22 cellular contexts compared by ENCODE assay signal in genomic region chr3:52690560-52690959, GRCh38. TPM values are rescaled to one million over a fixed set of nuclear protein-coding genes. Genes with fewer than 3 reads are reported as not detected.
A peak's percentile ranks its signal among the peaks of the same experiment; 100 is the strongest.
DNase-seq lines count a peak whose midpoint lies in the region; ATAC-seq, FAIRE-seq and TF ChIP-seq lines count a peak whose summit lies in the region.
"Had no signal": no experiment of that assay in that cellular context is flagged by ENCODE, and none has a peak within 500 bp of the region (broad histone marks: within the 10 kb centered on the region; RNA-seq: fewer than 3 reads in every experiment).

No MANE protein-coding gene starts in this region.

- no peak overlapping the region for H3K27ac ChIP-seq in A549
- H3K27ac ChIP-seq in CD4-positive, alpha-beta memory T cell (ENCODE audit: low read depth, low read length), result no peak overlapping the region
- peak overlapping the region; percentile 18 for H3K27ac ChIP-seq in naive thymus-derived CD4-positive, alpha-beta T cell (ENCODE audit: low read depth, low read length)
- no peak overlapping the region for H3K27ac ChIP-seq in foreskin keratinocyte
- H3K27ac ChIP-seq: dorsolateral prefrontal cortex, SJSA1, tibial artery had no signal

- H3K36me3 Mint-ChIP-seq in CD4-positive, alpha-beta memory T cell, result peaks cover 50 to 90% of the 10 kb centered on the region in 2 donors
- peaks cover 79% of the 10 kb centered on the region for H3K36me3 Mint-ChIP-seq in activated T-helper 1 cell treated with anti-CD3 and anti-CD28 coated beads, Interleukin-12 subunit alpha, Interleukin-12 subunit beta, Interleukin-2, Interleukin-4 antibody, amounts not matched to agents 30 ng/mL and 10 ng/mL and 1 ng/mL, durations not matched to agents 14 hours and 24 hours and 36 hours (ENCODE audit: low read depth)
- H3K36me3 Mint-ChIP-seq in naive thymus-derived CD4-positive, alpha-beta T cell, result peaks cover 3 to 59% (median 39%) of the 10 kb centered on the region in 5 donors

- peak overlapping the region in 5 of 7 donors; percentile 2 to 95 (median 48) for H3K27ac Mint-ChIP-seq in CD4-positive, alpha-beta memory T cell
- H3K27ac Mint-ChIP-seq in activated T-helper 1 cell treated with anti-CD3 and anti-CD28 coated beads, Interleukin-12 subunit alpha, Interleukin-12 subunit beta, Interleukin-2, Interleukin-4 antibody, amounts not matched to agents 30 ng/mL and 10 ng/mL and 1 ng/mL, durations not matched to agents 14 hours and 24 hours and 36 hours, result peak overlapping the region; percentile 36
- H3K27ac Mint-ChIP-seq in naive thymus-derived CD4-positive, alpha-beta T cell, result peak overlapping the region in 4 of 9 donors; percentile 39 to 49 (median 46)

- peaks cover 76% of the 10 kb centered on the region for H3K36me3 ChIP-seq in CD4-positive, alpha-beta memory T cell (ENCODE audit: insufficient read depth, low read length)
- H3K36me3 ChIP-seq in naive thymus-derived CD4-positive, alpha-beta T cell (ENCODE audit: control insufficient read depth in 2 of 3, insufficient read depth in 3 of 3, low read length in 3 of 3), result peaks cover 49 to 85% (median 55%) of the 10 kb centered on the region in 3 experiments

- H3K9me3 ChIP-seq in A549, result no peaks in the 10 kb centered on the region
- no peaks in the 10 kb centered on the region for H3K9me3 ChIP-seq in CD4-positive, alpha-beta memory T cell (ENCODE audit: control insufficient read depth in 1 of 2, low read length in 2 of 2)
- no peaks in the 10 kb centered on the region for H3K9me3 ChIP-seq in naive thymus-derived CD4-positive, alpha-beta T cell (ENCODE audit: control insufficient read depth in 2 of 3, low read length in 3 of 3)
- H3K9me3 ChIP-seq: SJSA1, tibial artery had no signal

- no peak overlapping the region for H3K4me3 ChIP-seq in A549
- no peak overlapping the region for H3K4me3 ChIP-seq in CD4-positive, alpha-beta memory T cell (ENCODE audit: low read length in 2 of 2)
- no peak overlapping the region for H3K4me3 ChIP-seq in naive thymus-derived CD4-positive, alpha-beta T cell (ENCODE audit: low read length)
- H3K4me3 ChIP-seq: dorsolateral prefrontal cortex, SJSA1, tibial artery had no signal

- intact Hi-C loops in CD4-positive, alpha-beta memory T cell (cut with micrococcal nuclease), result no loop called here
- intact Hi-C loops in activated T-helper 1 cell treated with anti-CD3 and anti-CD28 coated beads, Interleukin-12 subunit alpha, Interleukin-12 subunit beta, Interleukin-2, Interleukin-4 antibody, amounts not matched to agents 30 ng/mL and 10 ng/mL and 1 ng/mL, durations not matched to agents 14 hours and 24 hours and 36 hours (cut with micrococcal nuclease), result no loop called here
- intact Hi-C loops in naive thymus-derived CD4-positive, alpha-beta T cell (cut with micrococcal nuclease), result no loop called here

- DNase-seq in A549 (ENCODE audit: low read depth in 1 of 2, low spot score in 1 of 2) (no peak), middle frontal gyrus (ENCODE audit: extremely low spot score, low spot score) (no peak), foreskin keratinocyte (no peak)
- no peak for DNase-seq in CD4-positive, alpha-beta memory T cell
- DNase-seq in activated T-helper 1 cell treated with anti-CD3 and anti-CD28 coated beads, Interleukin-12 subunit alpha, Interleukin-12 subunit beta, Interleukin-2, Interleukin-4 antibody, amounts not matched to agents 30 ng/mL and 10 ng/mL and 1 ng/mL, durations not matched to agents 14 hours and 24 hours and 36 hours (ENCODE audit: low spot score), result no peak
- no peak for DNase-seq in naive thymus-derived CD4-positive, alpha-beta T cell
- no peak for DNase-seq in NK-92 treated with Interleukin-12 subunit alpha and Interleukin-12 subunit beta, amount 100 ng/mL, for 24 hours (lab: John Stamatoyannopoulos, UW)
- DNase-seq: amygdala; caudate nucleus; DMS79; dorsolateral prefrontal cortex; H7; MM.1S; NCI-H1417 treated with DMSO at 0.1 percent for 48 hours; NCI-H510A; posterior cingulate gyrus; stimulated activated CD4-positive, alpha-beta T cell treated with anti-CD3 and anti-CD28 coated beads, Interleukin-1b, Interleukin-23, amount 100 ng/mL, for 48 hours; T-helper 2 cell; tibial artery had no signal

- no peak for TF ChIP-seq POLR2A in A549 (IDR thresholded peaks at IDR 0.05; ENCODE audit: low read length)

- TF ChIP-seq CTCF in A549 (IDR thresholded peaks at IDR 0.05) (no peak), foreskin keratinocyte (conservative IDR thresholded peaks at IDR 0.05) (no peak)

- no peak for FAIRE-seq in A549 (lab: Jason Lieb, UNC)
- FAIRE-seq: RCC 7860 had no signal

- peaks cover 12 to 29% (median 23%) of the 10 kb centered on the region in 4 donors for H3K4me1 Mint-ChIP-seq in CD4-positive, alpha-beta memory T cell
- H3K4me1 Mint-ChIP-seq in activated T-helper 1 cell treated with anti-CD3 and anti-CD28 coated beads, Interleukin-12 subunit alpha, Interleukin-12 subunit beta, Interleukin-2, Interleukin-4 antibody, amounts not matched to agents 30 ng/mL and 10 ng/mL and 1 ng/mL, durations not matched to agents 14 hours and 24 hours and 36 hours (ENCODE audit: low read depth), result peaks cover 67% of the 10 kb centered on the region
- H3K4me1 Mint-ChIP-seq in naive thymus-derived CD4-positive, alpha-beta T cell, result peaks cover 10 to 42% (median 31%) of the 10 kb centered on the region in 7 donors

- H3K9me3 Mint-ChIP-seq in CD4-positive, alpha-beta memory T cell, result no peaks in the 10 kb centered on the region
- no peaks in the 10 kb centered on the region for H3K9me3 Mint-ChIP-seq in activated T-helper 1 cell treated with anti-CD3 and anti-CD28 coated beads, Interleukin-12 subunit alpha, Interleukin-12 subunit beta, Interleukin-2, Interleukin-4 antibody, amounts not matched to agents 30 ng/mL and 10 ng/mL and 1 ng/mL, durations not matched to agents 14 hours and 24 hours and 36 hours
- H3K9me3 Mint-ChIP-seq in naive thymus-derived CD4-positive, alpha-beta T cell, result peaks cover 0 to 2% (median 0%) of the 10 kb centered on the region in 11 donors

- no peak overlapping the region for H3K4me3 Mint-ChIP-seq in CD4-positive, alpha-beta memory T cell
- H3K4me3 Mint-ChIP-seq in activated T-helper 1 cell treated with anti-CD3 and anti-CD28 coated beads, Interleukin-12 subunit alpha, Interleukin-12 subunit beta, Interleukin-2, Interleukin-4 antibody, amounts not matched to agents 30 ng/mL and 10 ng/mL and 1 ng/mL, durations not matched to agents 14 hours and 24 hours and 36 hours, result peak overlapping the region; percentile 45
- no peak overlapping the region for H3K4me3 Mint-ChIP-seq in naive thymus-derived CD4-positive, alpha-beta T cell

- POLR2A ChIA-PET in A549 (lab: Yijun Ruan, JAX), result interaction anchor here (1.4 kb wide), 1 partner anchor 15 kb away, joined by 6 read pairs; the partner anchor contains the start of genes GLT8D1 and SPCS1
- POLR2A ChIA-PET in CD4-positive, alpha-beta memory T cell (lab: Charles Lee; ENCODE audit: partially characterized antibody), result interaction anchor here (0.5 to 4.3 kb wide), 3 partner anchors 14 to 36 kb away, joined by 3 to 24 read pairs (median 4); partner anchors contain the start of genes GLT8D1 and SPCS1
- POLR2A ChIA-PET in naive thymus-derived CD4-positive, alpha-beta T cell (lab: Charles Lee), result interaction anchor here (0.6 to 1.3 kb wide), 2 partner anchors 15 to 303 kb away, joined by 3 to 6 read pairs; partner anchors contain the start of genes GLT8D1 and SPCS1

- no peaks in the 10 kb centered on the region for H3K27me3 Mint-ChIP-seq in CD4-positive, alpha-beta memory T cell
- H3K27me3 Mint-ChIP-seq in activated T-helper 1 cell treated with anti-CD3 and anti-CD28 coated beads, Interleukin-12 subunit alpha, Interleukin-12 subunit beta, Interleukin-2, Interleukin-4 antibody, amounts not matched to agents 30 ng/mL and 10 ng/mL and 1 ng/mL, durations not matched to agents 14 hours and 24 hours and 36 hours (ENCODE audit: insufficient read depth), result no peaks in the 10 kb centered on the region
- no peaks in the 10 kb centered on the region for H3K27me3 Mint-ChIP-seq in naive thymus-derived CD4-positive, alpha-beta T cell

- no peak for ATAC-seq in A549
- no peak for ATAC-seq in naive thymus-derived CD4-positive, alpha-beta T cell
- no peak for ATAC-seq in foreskin keratinocyte
- no peak for ATAC-seq in HG02884 (IDR thresholded peaks at IDR 0.05; ENCODE audit: unreplicated experiment)

- TF ChIP-seq RAD21 in A549 (conservative IDR thresholded peaks at IDR 0.05 in 1 of 2, IDR thresholded peaks at IDR 0.05 in 1 of 2), result no peak

- CTCF ChIA-PET in A549 (lab: Yijun Ruan, JAX), result interaction anchor here (0.6 to 1.6 kb wide), 2 partner anchors 91 to 244 kb away, joined by 3 to 4 read pairs; no protein-coding TSS in a partner anchor
- CTCF ChIA-PET in CD4-positive, alpha-beta memory T cell (lab: Charles Lee; ENCODE audit: partially characterized antibody), result no interaction called here
- CTCF ChIA-PET in naive thymus-derived CD4-positive, alpha-beta T cell (lab: Charles Lee), result interaction anchor here (0.7 kb wide), 1 partner anchor 244 kb away, joined by 3 read pairs; no protein-coding TSS in a partner anchor

- TF ChIP-seq EP300 in A549 (IDR thresholded peaks at IDR 0.05), result no peak

- H3K27me3 ChIP-seq in CD4-positive, alpha-beta memory T cell (ENCODE audit: insufficient read depth, low read length), result no peaks in the 10 kb centered on the region
- no peaks in the 10 kb centered on the region for H3K27me3 ChIP-seq in naive thymus-derived CD4-positive, alpha-beta T cell (ENCODE audit: control insufficient read depth in 2 of 2, insufficient read depth in 2 of 2, low read length in 2 of 2)
- H3K27me3 ChIP-seq in foreskin keratinocyte, result no peaks in the 10 kb centered on the region
- H3K27me3 ChIP-seq: dorsolateral prefrontal cortex, SJSA1, tibial artery had no signal

- H3K4me2 ChIP-seq in A549, result no peak overlapping the region

- 86% methylated on average over 2 of the region's 2 CpGs for WGBS in A549 (ENCODE audit: missing lambda C conversion rate)

- peaks cover 24% of the 10 kb centered on the region; the same call in 2 of the 3 replicates for H3K4me1 ChIP-seq in A549
- H3K4me1 ChIP-seq in CD4-positive, alpha-beta memory T cell (ENCODE audit: insufficient read depth, low read length), result peaks cover 18% of the 10 kb centered on the region
- H3K4me1 ChIP-seq in naive thymus-derived CD4-positive, alpha-beta T cell (ENCODE audit: control insufficient read depth in 2 of 2, insufficient read depth in 2 of 2, low read length in 2 of 2), result peaks cover 11 to 12% of the 10 kb centered on the region in 2 donors
- peaks cover 14% of the 10 kb centered on the region for H3K4me1 ChIP-seq in foreskin keratinocyte

RNA-seq across cellular contexts. Expression of gene GNL3, which starts 4.7 kb away (rescaled TPM):
- 125 and 139 TPM in 2 replicates for polyA plus RNA-seq in A549 (2011; rRNA removed)
- 33.6 and 35.7 TPM in 2 replicates for polyA plus RNA-seq in A549 (2012; cell fraction: cytosol; rRNA removed)
- polyA plus RNA-seq in A549 (2012; cell fraction: nucleus; rRNA removed), result 46.9 and 71.0 TPM in 2 replicates
- 123 to 146 TPM (median 125 TPM) in 3 replicates for polyA plus RNA-seq in A549 (2017; fragmentation: RNase III; extraction: RNeasy Plus Mini Kit Qiagen cat#74134 plus additional on column Dnase treatment)
- 40.1 and 41.9 TPM in 2 replicates for polyA minus RNA-seq in A549 (2011; rRNA and poly(A)+ RNA removed)
- total RNA-seq in CD4-positive, alpha-beta memory T cell, result 10 to 100 TPM; 80.3 to 88.4 TPM
- 10 to 100 TPM; 47.9 to 70.1 TPM for polyA plus RNA-seq in CD4-positive, alpha-beta memory T cell
- total RNA-seq in activated T-helper 1 cell treated with anti-CD3 and anti-CD28 coated beads, Interleukin-12 subunit alpha, Interleukin-12 subunit beta, Interleukin-2, Interleukin-4 antibody, amounts not matched to agents 30 ng/mL and 10 ng/mL and 1 ng/mL, durations not matched to agents 14 hours and 24 hours and 36 hours, result 241 and 245 TPM in 2 replicates
- 100 to 1,000 TPM in 2 of 5 experiments, 10 to 100 TPM in 3; 87.9 to 116 (median 97.2) TPM for total RNA-seq in naive thymus-derived CD4-positive, alpha-beta T cell
- polyA plus RNA-seq in naive thymus-derived CD4-positive, alpha-beta T cell, result 10 to 100 TPM; 60.0 to 84.2 TPM
- total RNA-seq in foreskin keratinocyte, result 113 and 126 TPM in 2 replicates
- 65.2 and 86.5 TPM in 2 replicates for polyA plus RNA-seq in foreskin keratinocyte

RNA-seq across cellular contexts. Expression of gene PBRM1, which starts 4.8 kb away (rescaled TPM):
- polyA plus RNA-seq in A549 (2011; rRNA removed), result 21.6 and 24.9 TPM in 2 replicates
- 7.4 and 7.8 TPM in 2 replicates for polyA plus RNA-seq in A549 (2012; cell fraction: cytosol; rRNA removed)
- polyA plus RNA-seq in A549 (2012; cell fraction: nucleus; rRNA removed), result 7.5 and 7.9 TPM in 2 replicates
- 15.0 to 16.7 TPM (median 15.4 TPM) in 3 replicates for polyA plus RNA-seq in A549 (2017; fragmentation: RNase III; extraction: RNeasy Plus Mini Kit Qiagen cat#74134 plus additional on column Dnase treatment)
- 31.5 and 33.2 TPM in 2 replicates for polyA minus RNA-seq in A549 (2011; rRNA and poly(A)+ RNA removed)
- total RNA-seq in CD4-positive, alpha-beta memory T cell, result 10 to 100 TPM; 74.2 to 78.5 TPM
- polyA plus RNA-seq in CD4-positive, alpha-beta memory T cell, result 10 to 100 TPM; 67.9 to 91.6 TPM
- total RNA-seq in activated T-helper 1 cell treated with anti-CD3 and anti-CD28 coated beads, Interleukin-12 subunit alpha, Interleukin-12 subunit beta, Interleukin-2, Interleukin-4 antibody, amounts not matched to agents 30 ng/mL and 10 ng/mL and 1 ng/mL, durations not matched to agents 14 hours and 24 hours and 36 hours, result 68.6 and 68.8 TPM in 2 replicates
- total RNA-seq in naive thymus-derived CD4-positive, alpha-beta T cell, result 10 to 100 TPM; 58.4 to 83.8 (median 74.2) TPM
- 100 to 1,000 TPM in 1 of 2 donors, 10 to 100 TPM in 1; 94.0 to 109 TPM for polyA plus RNA-seq in naive thymus-derived CD4-positive, alpha-beta T cell
- 39.2 and 45.6 TPM in 2 replicates for total RNA-seq in foreskin keratinocyte
- 4.3 and 5.7 TPM in 2 replicates for polyA plus RNA-seq in foreskin keratinocyte

RNA-seq across cellular contexts. Expression of gene GLT8D1, which starts 15.0 kb away (rescaled TPM):
- polyA plus RNA-seq in A549 (2011; rRNA removed), result 58.5 and 74.9 TPM in 2 replicates
- 29.3 and 33.3 TPM in 2 replicates for polyA plus RNA-seq in A549 (2012; cell fraction: cytosol; rRNA removed)
- 30.8 and 34.9 TPM in 2 replicates for polyA plus RNA-seq in A549 (2012; cell fraction: nucleus; rRNA removed)
- polyA plus RNA-seq in A549 (2017; fragmentation: RNase III; extraction: RNeasy Plus Mini Kit Qiagen cat#74134 plus additional on column Dnase treatment), result 37.3 to 40.2 TPM (median 37.8 TPM) in 3 replicates
- 24.2 and 28.1 TPM in 2 replicates for polyA minus RNA-seq in A549 (2011; rRNA and poly(A)+ RNA removed)
- total RNA-seq in CD4-positive, alpha-beta memory T cell, result 10 to 100 TPM; 49.7 to 49.9 TPM
- 10 to 100 TPM; 61.1 to 68.8 TPM for polyA plus RNA-seq in CD4-positive, alpha-beta memory T cell
- total RNA-seq in activated T-helper 1 cell treated with anti-CD3 and anti-CD28 coated beads, Interleukin-12 subunit alpha, Interleukin-12 subunit beta, Interleukin-2, Interleukin-4 antibody, amounts not matched to agents 30 ng/mL and 10 ng/mL and 1 ng/mL, durations not matched to agents 14 hours and 24 hours and 36 hours, result 33.9 and 40.6 TPM in 2 replicates
- 10 to 100 TPM; 18.9 to 47.7 (median 45.2) TPM for total RNA-seq in naive thymus-derived CD4-positive, alpha-beta T cell
- polyA plus RNA-seq in naive thymus-derived CD4-positive, alpha-beta T cell, result 10 to 100 TPM; 62.5 to 80.9 TPM
- 53.4 and 55.4 TPM in 2 replicates for total RNA-seq in foreskin keratinocyte
- 44.1 and 51.8 TPM in 2 replicates for polyA plus RNA-seq in foreskin keratinocyte

RNA-seq across cellular contexts. Expression of gene SPCS1, which starts 15.3 kb away (rescaled TPM):
- polyA plus RNA-seq in A549 (2011; rRNA removed), result 140 and 180 TPM in 2 replicates
- 101 TPM in 2 replicates for polyA plus RNA-seq in A549 (2012; cell fraction: cytosol; rRNA removed)
- polyA plus RNA-seq in A549 (2012; cell fraction: nucleus; rRNA removed), result 56.4 and 130 TPM in 2 replicates
- polyA plus RNA-seq in A549 (2017; fragmentation: RNase III; extraction: RNeasy Plus Mini Kit Qiagen cat#74134 plus additional on column Dnase treatment), result 181 to 184 TPM (median 183 TPM) in 3 replicates
- polyA minus RNA-seq in A549 (2011; rRNA and poly(A)+ RNA removed), result 49.6 and 55.9 TPM in 2 replicates
- 10 to 100 TPM; 90.5 to 94.7 TPM for total RNA-seq in CD4-positive, alpha-beta memory T cell
- 100 to 1,000 TPM; 315 to 331 TPM for polyA plus RNA-seq in CD4-positive, alpha-beta memory T cell
- 122 and 132 TPM in 2 replicates for total RNA-seq in activated T-helper 1 cell treated with anti-CD3 and anti-CD28 coated beads, Interleukin-12 subunit alpha, Interleukin-12 subunit beta, Interleukin-2, Interleukin-4 antibody, amounts not matched to agents 30 ng/mL and 10 ng/mL and 1 ng/mL, durations not matched to agents 14 hours and 24 hours and 36 hours
- 10 to 100 TPM; 55.0 to 95.3 (median 78.2) TPM for total RNA-seq in naive thymus-derived CD4-positive, alpha-beta T cell
- 100 to 1,000 TPM; 339 to 379 TPM for polyA plus RNA-seq in naive thymus-derived CD4-positive, alpha-beta T cell
- total RNA-seq in foreskin keratinocyte, result 124 and 142 TPM in 2 replicates
- 200 and 214 TPM in 2 replicates for polyA plus RNA-seq in foreskin keratinocyte
